22 cellular contexts compared by ENCODE assay signal in the genomic region with DNA sequence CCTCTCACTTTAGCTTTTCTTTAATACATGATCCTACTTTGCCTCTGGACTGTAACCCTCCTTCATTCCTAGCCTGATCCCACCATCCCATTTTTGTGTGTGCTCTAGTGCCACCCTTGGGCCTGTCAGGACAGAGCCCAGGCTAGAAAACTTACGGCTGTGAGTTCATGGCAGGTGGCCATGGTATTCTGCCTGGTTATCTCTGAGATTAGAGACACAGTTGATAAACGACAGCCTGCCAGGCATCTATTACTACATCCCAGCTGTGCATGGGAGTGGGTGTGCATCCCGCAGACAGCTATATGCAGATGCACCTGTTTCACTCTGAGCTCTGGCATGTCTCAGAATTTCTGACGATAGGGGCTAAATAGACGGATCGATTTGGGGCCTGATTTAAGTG.
"Had no signal": no experiment of that assay in that cellular context is flagged by ENCODE, and none has a peak within 500 bp of the region (broad histone marks: within the 10 kb centered on the region; RNA-seq: fewer than 3 reads in every experiment).

No MANE protein-coding gene starts in this region.

- DNase-seq: activated CD4-positive, alpha-beta T cell treated with anti-CD3 and anti-CD28 coated beads, Interleukin-2, amount 50 U/mL, for 4 hours; activated CD8-positive, alpha-beta memory T cell treated with anti-CD3 and anti-CD28 coated beads, Interleukin-2, amount 50 U/mL, for 48 hours; activated naive CD4-positive, alpha-beta T cell; activated naive CD8-positive, alpha-beta T cell treated with anti-CD3 and anti-CD28 coated beads for 36 hours; activated T-cell treated with anti-CD3 and anti-CD28 coated beads, Interleukin-2, amount 50 U/mL, for 4 hours; amniotic stem cell; effector memory CD4-positive, alpha-beta T cell; foreskin melanocyte; kidney glomerular epithelial cell; left lung; natural killer cell; retina; sigmoid colon; stimulated activated CD4-positive, alpha-beta T cell treated with anti-CD3 and anti-CD28 coated beads, Interleukin-2, amount 100 ng/mL, for 48 hours; stimulated activated CD8-positive, alpha-beta memory T cell treated with anti-CD3 and anti-CD28 coated beads, Interleukin-4, amount 100 ng/mL, for 48 hours; stimulated activated naive B cell treated with anti-CD40 and anti-IgM and Interleukin-4, amounts not matched to agents 10 μg/mL and 1 μg/mL and 100 μg/mL, for 72 hours; transverse colon; uterus had no signal

- H3K4me3 ChIP-seq: breast epithelium, hepatocyte, left lung, sigmoid colon, transverse colon, uterus had no signal

- ATAC-seq: activated T-cell treated with anti-CD3 and anti-CD28 coated beads, Interleukin-2, amount 50 U/mL, for 4 hours; esophagus mucosa; left lung; natural killer cell; stimulated activated naive B cell treated with anti-CD40 and anti-IgM and Interleukin-4, amounts not matched to agents 10 μg/mL and 1 μg/mL and 100 μg/mL, for 72 hours; WTC11 had no signal

- H3K4me1 ChIP-seq: breast epithelium, left lung, sigmoid colon, transverse colon, uterus had no signal

- H3K27me3 ChIP-seq: breast epithelium, hepatocyte, left lung, sigmoid colon, transverse colon, uterus had no signal

- H3K27ac ChIP-seq: breast epithelium, hepatocyte, left lung, sigmoid colon, transverse colon, uterus had no signal

- H3K9me3 ChIP-seq: breast epithelium, left lung, sigmoid colon, transverse colon, uterus had no signal

- H3K36me3 ChIP-seq: breast epithelium, left lung, sigmoid colon, transverse colon, uterus had no signal
